ENCODE assay signal across 8 cellular contexts in genomic region chr1:84619383-84620093, GRCh38. TPM values are rescaled to one million over a fixed set of nuclear protein-coding genes. Genes with fewer than 3 reads are reported as not detected.
DNase-seq lines count a peak whose midpoint lies in the region; ATAC-seq and TF ChIP-seq lines count a peak whose summit lies in the region.

No MANE protein-coding gene starts in this region.

- H3K9me3 ChIP-seq in T-helper 17 cell (ENCODE audit: control insufficient read depth, low read length, poor library complexity, severe bottlenecking): no peaks in the 10 kb centered on the region

- H3K4me3 Mint-ChIP-seq in T-helper 17 cell (peak overlapping the region; percentile 31), natural killer cell (peak overlapping the region; percentile 73)

- peak; percentile 67 for DNase-seq in stimulated activated naive CD4-positive, alpha-beta T cell treated with Interleukin-2 at 50 U/mL for 16 hours (lab: John Stamatoyannopoulos, UW)
- no peak for DNase-seq in stimulated activated naive CD4-positive, alpha-beta T cell (lab: John Stamatoyannopoulos, UW)
- DNase-seq in T-helper 17 cell: no peak
- peak; percentile 59 for DNase-seq in cerebellar cortex (ENCODE audit: low spot score)
- no peak for DNase-seq in natural killer cell
- DNase-seq in superior temporal gyrus (ENCODE audit: extremely low spot score): peak; percentile 80
- DNase-seq in NCI-H524 (lab: John Stamatoyannopoulos, UW): no peak

- intact Hi-C loops in natural killer cell (cut with micrococcal nuclease): loop anchor here (1.0 to 10.0 kb wide), 5 partner anchors 112 to 715 kb away; partner anchors contain the start of genes GNG5 and SPATA1

- H3K9me3 Mint-ChIP-seq in natural killer cell: no peaks in the 10 kb centered on the region

- H3K4me1 Mint-ChIP-seq in T-helper 17 cell: peaks cover 14% of the 10 kb centered on the region
- H3K4me1 Mint-ChIP-seq in natural killer cell: peaks cover 0 to 6% of the 10 kb centered on the region in 2 donors

- H3K27me3 Mint-ChIP-seq in T-helper 17 cell: peaks cover 12% of the 10 kb centered on the region
- H3K27me3 Mint-ChIP-seq in natural killer cell (ENCODE audit: low read depth in 2 of 2): peaks cover 7 to 8% of the 10 kb centered on the region in 2 donors

- no peak for TF ChIP-seq CTCF in natural killer cell (IDR thresholded peaks at IDR 0.05)

- H3K27ac Mint-ChIP-seq in T-helper 17 cell (no peak overlapping the region), natural killer cell (no peak overlapping the region)

- ATAC-seq in T-helper 17 cell (no peak), natural killer cell (no peak), GM21367 (IDR thresholded peaks at IDR 0.05; ENCODE audit: unreplicated experiment) (no peak)

- H3K36me3 Mint-ChIP-seq in T-helper 17 cell (ENCODE audit: low read depth) (no peaks in the 10 kb centered on the region), natural killer cell (no peaks in the 10 kb centered on the region)

RNA-seq across cellular contexts. Expression of gene CTBS, which starts 45.3 kb away (rescaled TPM):
- 10 to 100 TPM; 11.7 to 15.0 TPM for total RNA-seq in T-helper 17 cell
- total RNA-seq in natural killer cell: 10 to 100 TPM; 14.4 to 19.9 (median 17.1) TPM

Comparison
In these comparisons a context has a peak if more than half of its experiments do, and no peak if none do; other contexts are left out.
1. DNase-seq: peak in stimulated activated naive CD4-positive, alpha-beta T cell treated with Interleukin-2 at 50 U/mL for 16 hours (single experiment), cerebellar cortex (single experiment) and superior temporal gyrus (single experiment); none in stimulated activated naive CD4-positive, alpha-beta T cell (0 of 6), T-helper 17 cell (0 of 3), natural killer cell (single experiment) and NCI-H524 (0 of 2).